ENCODE assay signal across 1 cellular context in the genomic region with DNA sequence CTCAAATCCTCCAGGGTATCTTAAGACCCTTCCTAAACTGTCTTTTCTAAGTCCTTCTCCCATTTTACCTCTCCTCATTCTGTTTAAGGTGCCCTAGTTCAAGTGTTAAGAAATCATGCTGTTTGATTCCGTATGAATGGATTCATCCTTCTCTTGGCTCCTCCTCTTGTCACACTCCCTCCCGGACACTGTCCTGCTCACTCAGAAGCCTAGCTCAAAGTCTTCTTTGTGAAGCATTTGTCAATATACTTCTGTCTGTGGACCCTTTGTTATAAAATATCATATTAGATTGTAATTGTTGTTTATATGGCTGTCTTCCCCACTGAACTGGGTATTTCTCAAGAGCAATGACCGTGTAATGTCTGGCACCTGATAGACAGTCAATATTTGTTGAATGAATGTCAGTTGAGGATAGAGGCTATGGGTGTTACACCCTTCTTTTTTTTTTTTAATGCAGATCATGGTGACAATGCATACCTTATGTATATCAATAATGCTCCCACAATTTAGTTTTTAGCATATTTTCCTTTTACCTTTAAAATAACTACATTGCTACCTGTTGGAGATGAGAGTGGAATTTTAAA.
A peak's percentile ranks its signal among the peaks of the same experiment; 100 is the strongest.
TF ChIP-seq lines count a peak whose summit lies in the region.

No MANE protein-coding gene starts in this region.

TF ChIP-seq in A549, 52 proteins besides CTCF, POLR2A, EP300 and RAD21 (continued from another document):
- TF ChIP-seq, protein P1, sequence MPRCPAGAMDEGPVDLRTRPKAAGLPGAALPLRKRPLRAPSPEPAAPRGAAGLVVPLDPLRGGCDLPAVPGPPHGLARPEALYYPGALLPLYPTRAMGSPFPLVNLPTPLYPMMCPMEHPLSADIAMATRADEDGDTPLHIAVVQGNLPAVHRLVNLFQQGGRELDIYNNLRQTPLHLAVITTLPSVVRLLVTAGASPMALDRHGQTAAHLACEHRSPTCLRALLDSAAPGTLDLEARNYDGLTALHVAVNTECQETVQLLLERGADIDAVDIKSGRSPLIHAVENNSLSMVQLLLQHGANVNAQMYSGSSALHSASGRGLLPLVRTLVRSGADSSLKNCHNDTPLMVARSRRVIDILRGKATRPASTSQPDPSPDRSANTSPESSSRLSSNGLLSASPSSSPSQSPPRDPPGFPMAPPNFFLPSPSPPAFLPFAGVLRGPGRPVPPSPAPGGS (IDR thresholded peaks at IDR 0.05) = 0 out of 3 replicates have a peak, but pooled peaks have one; percentile 44
- TF ChIP-seq HOXB13 (CRISPR knock-in tag; IDR thresholded peaks at IDR 0.05; ENCODE audit: low read depth) = no peak
- TF ChIP-seq ZSCAN20 (CRISPR knock-in tag; IDR thresholded peaks at IDR 0.05) = no peak
- no peak for TF ChIP-seq NPAS2 (CRISPR knock-in tag; IDR thresholded peaks at IDR 0.05; ENCODE audit: borderline replicate concordance)
- TF ChIP-seq CBX8 (IDR thresholded peaks at IDR 0.05) = no peak
- no peak for TF ChIP-seq CBX2 (IDR thresholded peaks at IDR 0.05; ENCODE audit: borderline replicate concordance, low read depth)
- TF ChIP-seq, protein P2, sequence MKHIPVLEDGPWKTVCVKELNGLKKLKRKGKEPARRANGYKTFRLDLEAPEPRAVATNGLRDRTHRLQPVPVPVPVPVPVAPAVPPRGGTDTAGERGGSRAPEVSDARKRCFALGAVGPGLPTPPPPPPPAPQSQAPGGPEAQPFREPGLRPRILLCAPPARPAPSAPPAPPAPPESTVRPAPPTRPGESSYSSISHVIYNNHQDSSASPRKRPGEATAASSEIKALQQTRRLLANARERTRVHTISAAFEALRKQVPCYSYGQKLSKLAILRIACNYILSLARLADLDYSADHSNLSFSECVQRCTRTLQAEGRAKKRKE (CRISPR knock-in tag; IDR thresholded peaks at IDR 0.05; ENCODE audit: low read depth) = no peak
- no peak for TF ChIP-seq RARB (CRISPR knock-in tag; IDR thresholded peaks at IDR 0.05)
- TF ChIP-seq SMC3 (IDR thresholded peaks at IDR 0.05) = 0 out of 3 replicates have a peak, but pooled peaks have one; percentile 21
- no peak for TF ChIP-seq CHD2 (IDR thresholded peaks at IDR 0.05; ENCODE audit: low read length, partially characterized antibody)
- no peak for TF ChIP-seq EHF (CRISPR knock-in tag; IDR thresholded peaks at IDR 0.05)
- TF ChIP-seq PHF8 (IDR thresholded peaks at IDR 0.05; ENCODE audit: borderline replicate concordance, low read depth) = no peak
- TF ChIP-seq, protein P3, sequence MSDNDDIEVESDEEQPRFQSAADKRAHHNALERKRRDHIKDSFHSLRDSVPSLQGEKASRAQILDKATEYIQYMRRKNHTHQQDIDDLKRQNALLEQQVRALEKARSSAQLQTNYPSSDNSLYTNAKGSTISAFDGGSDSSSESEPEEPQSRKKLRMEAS (IDR thresholded peaks at IDR 0.05) = no peak
- peak; percentile 64 for TF ChIP-seq MAFK (IDR thresholded peaks at IDR 0.05; ENCODE audit: partially characterized antibody)
- TF ChIP-seq RNF2 (IDR thresholded peaks at IDR 0.05; ENCODE audit: borderline replicate concordance, low read depth) = no peak
- no peak for TF ChIP-seq RCOR1 (IDR thresholded peaks at IDR 0.05; ENCODE audit: low read depth, low read length)
- TF ChIP-seq MAZ (IDR thresholded peaks at IDR 0.05; ENCODE audit: borderline replicate concordance, low read depth, low read length) = no peak
- no peak for TF ChIP-seq RFX5 (IDR thresholded peaks at IDR 0.05)
- no peak for TF ChIP-seq FOSL2 (IDR thresholded peaks at IDR 0.05)
- TF ChIP-seq FOSL2 (CRISPR knock-in tag; IDR thresholded peaks at IDR 0.05) = peak; percentile 72
- peak; percentile 40 to 43; a peak in 2 of 4 replicates for TF ChIP-seq CEBPB (IDR thresholded peaks at IDR 0.05)
- peak; percentile 84 for TF ChIP-seq NFE2L2 (conservative IDR thresholded peaks at IDR 0.05; ENCODE audit: low read length)
- no peak for TF ChIP-seq HEYL (CRISPR knock-in tag; IDR thresholded peaks at IDR 0.05)
- TF ChIP-seq, protein P4, sequence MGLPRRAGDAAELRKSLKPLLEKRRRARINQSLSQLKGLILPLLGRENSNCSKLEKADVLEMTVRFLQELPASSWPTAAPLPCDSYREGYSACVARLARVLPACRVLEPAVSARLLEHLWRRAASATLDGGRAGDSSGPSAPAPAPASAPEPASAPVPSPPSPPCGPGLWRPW (IDR thresholded peaks at IDR 0.05) = no peak
- TF ChIP-seq MYC (IDR thresholded peaks at IDR 0.05; ENCODE audit: borderline replicate concordance, low read length) = no peak
- no peak for TF ChIP-seq POLR2AphosphoS2 (conservative IDR thresholded peaks at IDR 0.05; ENCODE audit: low read length)
- no peak for TF ChIP-seq ZFP36 (IDR thresholded peaks at IDR 0.05; ENCODE audit: borderline replicate concordance, partially characterized antibody)
- no peak for TF ChIP-seq HOXA7 (CRISPR knock-in tag; IDR thresholded peaks at IDR 0.05)
- TF ChIP-seq, protein P5, sequence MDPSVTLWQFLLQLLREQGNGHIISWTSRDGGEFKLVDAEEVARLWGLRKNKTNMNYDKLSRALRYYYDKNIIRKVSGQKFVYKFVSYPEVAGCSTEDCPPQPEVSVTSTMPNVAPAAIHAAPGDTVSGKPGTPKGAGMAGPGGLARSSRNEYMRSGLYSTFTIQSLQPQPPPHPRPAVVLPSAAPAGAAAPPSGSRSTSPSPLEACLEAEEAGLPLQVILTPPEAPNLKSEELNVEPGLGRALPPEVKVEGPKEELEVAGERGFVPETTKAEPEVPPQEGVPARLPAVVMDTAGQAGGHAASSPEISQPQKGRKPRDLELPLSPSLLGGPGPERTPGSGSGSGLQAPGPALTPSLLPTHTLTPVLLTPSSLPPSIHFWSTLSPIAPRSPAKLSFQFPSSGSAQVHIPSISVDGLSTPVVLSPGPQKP (IDR thresholded peaks at IDR 0.05; ENCODE audit: low read depth, low read length) = no peak
- TF ChIP-seq, protein P6, sequence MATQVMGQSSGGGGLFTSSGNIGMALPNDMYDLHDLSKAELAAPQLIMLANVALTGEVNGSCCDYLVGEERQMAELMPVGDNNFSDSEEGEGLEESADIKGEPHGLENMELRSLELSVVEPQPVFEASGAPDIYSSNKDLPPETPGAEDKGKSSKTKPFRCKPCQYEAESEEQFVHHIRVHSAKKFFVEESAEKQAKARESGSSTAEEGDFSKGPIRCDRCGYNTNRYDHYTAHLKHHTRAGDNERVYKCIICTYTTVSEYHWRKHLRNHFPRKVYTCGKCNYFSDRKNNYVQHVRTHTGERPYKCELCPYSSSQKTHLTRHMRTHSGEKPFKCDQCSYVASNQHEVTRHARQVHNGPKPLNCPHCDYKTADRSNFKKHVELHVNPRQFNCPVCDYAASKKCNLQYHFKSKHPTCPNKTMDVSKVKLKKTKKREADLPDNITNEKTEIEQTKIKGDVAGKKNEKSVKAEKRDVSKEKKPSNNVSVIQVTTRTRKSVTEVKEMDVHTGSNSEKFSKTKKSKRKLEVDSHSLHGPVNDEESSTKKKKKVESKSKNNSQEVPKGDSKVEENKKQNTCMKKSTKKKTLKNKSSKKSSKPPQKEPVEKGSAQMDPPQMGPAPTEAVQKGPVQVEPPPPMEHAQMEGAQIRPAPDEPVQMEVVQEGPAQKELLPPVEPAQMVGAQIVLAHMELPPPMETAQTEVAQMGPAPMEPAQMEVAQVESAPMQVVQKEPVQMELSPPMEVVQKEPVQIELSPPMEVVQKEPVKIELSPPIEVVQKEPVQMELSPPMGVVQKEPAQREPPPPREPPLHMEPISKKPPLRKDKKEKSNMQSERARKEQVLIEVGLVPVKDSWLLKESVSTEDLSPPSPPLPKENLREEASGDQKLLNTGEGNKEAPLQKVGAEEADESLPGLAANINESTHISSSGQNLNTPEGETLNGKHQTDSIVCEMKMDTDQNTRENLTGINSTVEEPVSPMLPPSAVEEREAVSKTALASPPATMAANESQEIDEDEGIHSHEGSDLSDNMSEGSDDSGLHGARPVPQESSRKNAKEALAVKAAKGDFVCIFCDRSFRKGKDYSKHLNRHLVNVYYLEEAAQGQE (IDR thresholded peaks at IDR 0.05) = no peak
- no peak for TF ChIP-seq ZNF302 (CRISPR knock-in tag; IDR thresholded peaks at IDR 0.05)
- TF ChIP-seq HDAC2 (IDR thresholded peaks at IDR 0.05) = no peak
- TF ChIP-seq HOXB5 (CRISPR knock-in tag; IDR thresholded peaks at IDR 0.05) = no peak
- no peak for TF ChIP-seq KDM5A (IDR thresholded peaks at IDR 0.05)
- no peak for TF ChIP-seq ESRRA (IDR thresholded peaks at IDR 0.05; ENCODE audit: borderline replicate concordance, low read length)
- TF ChIP-seq NR3C1 (IDR thresholded peaks at IDR 0.05) = no peak
- TF ChIP-seq JUN (IDR thresholded peaks at IDR 0.05) = no peak
- peak; percentile 57; the same call in 1 of the 2 replicates for TF ChIP-seq GATA3 (IDR thresholded peaks at IDR 0.05; ENCODE audit: borderline replicate concordance)
- TF ChIP-seq EHMT2 (IDR thresholded peaks at IDR 0.05; ENCODE audit: low read depth) = no peak
- TF ChIP-seq, protein P7, sequence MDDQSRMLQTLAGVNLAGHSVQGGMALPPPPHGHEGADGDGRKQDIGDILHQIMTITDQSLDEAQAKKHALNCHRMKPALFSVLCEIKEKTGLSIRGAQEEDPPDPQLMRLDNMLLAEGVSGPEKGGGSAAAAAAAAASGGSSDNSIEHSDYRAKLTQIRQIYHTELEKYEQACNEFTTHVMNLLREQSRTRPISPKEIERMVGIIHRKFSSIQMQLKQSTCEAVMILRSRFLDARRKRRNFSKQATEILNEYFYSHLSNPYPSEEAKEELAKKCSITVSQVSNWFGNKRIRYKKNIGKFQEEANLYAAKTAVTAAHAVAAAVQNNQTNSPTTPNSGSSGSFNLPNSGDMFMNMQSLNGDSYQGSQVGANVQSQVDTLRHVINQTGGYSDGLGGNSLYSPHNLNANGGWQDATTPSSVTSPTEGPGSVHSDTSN (IDR thresholded peaks at IDR 0.05) = no peak
- TF ChIP-seq FOSB (CRISPR knock-in tag; IDR thresholded peaks at IDR 0.05) = no peak
